In genomic region chr14:48598458-48598857, GRCh38 we compare ENCODE assay signal across 35 cellular contexts.
"Had no signal": no experiment of that assay in that cellular context is flagged by ENCODE, and none has a peak within 500 bp of the region (broad histone marks: within the 10 kb centered on the region; RNA-seq: fewer than 3 reads in every experiment).

No MANE protein-coding gene starts in this region.

- H3K27me3 Mint-ChIP-seq: activated CD4-positive, alpha-beta memory T cell treated with anti-CD3 and anti-CD28 coated beads for 36 hours; activated CD4-positive, alpha-beta T cell treated with anti-CD3 and anti-CD28 coated beads for 36 hours; activated CD4-positive, alpha-beta T cell treated with anti-CD3 and anti-CD28 coated beads, Interleukin-2, amount 10 ng/mL, durations not matched to agents 7 days and 5 days; activated CD8-positive, alpha-beta T cell treated with anti-CD3 and anti-CD28 coated beads for 36 hours; activated naive CD4-positive, alpha-beta T cell treated with anti-CD3 and anti-CD28 coated beads, Interleukin-2, amount 10 ng/mL, durations not matched to agents 7 days and 5 days; activated naive CD4-positive, alpha-beta T cell treated with anti-CD3 and anti-CD28 coated beads, Interleukin-2, amount 50 U/mL, for 24 hours; activated naive CD8-positive, alpha-beta T cell; activated naive CD8-positive, alpha-beta T cell treated with anti-CD3 and anti-CD28 coated beads, Interleukin-2, amount 10 ng/mL, durations not matched to agents 7 days and 5 days; activated naive CD8-positive, alpha-beta T cell treated with anti-CD3 and anti-CD28 coated beads, Interleukin-2, amount 50 U/mL, for 24 hours; activated T-cell treated with anti-CD3 and anti-CD28 coated beads, Interleukin-2, amount 50 U/mL, for 24 hours; brain; central memory CD8-positive, alpha-beta T cell had no signal

- H3K4me3 Mint-ChIP-seq: activated CD4-positive, alpha-beta memory T cell treated with anti-CD3 and anti-CD28 coated beads for 36 hours; activated CD4-positive, alpha-beta T cell treated with anti-CD3 and anti-CD28 coated beads for 36 hours; activated CD4-positive, alpha-beta T cell treated with anti-CD3 and anti-CD28 coated beads, Interleukin-2, amount 10 ng/mL, durations not matched to agents 7 days and 5 days; activated CD8-positive, alpha-beta T cell treated with anti-CD3 and anti-CD28 coated beads for 36 hours; activated naive CD4-positive, alpha-beta T cell treated with anti-CD3 and anti-CD28 coated beads, Interleukin-2, amount 10 ng/mL, durations not matched to agents 7 days and 5 days; activated naive CD4-positive, alpha-beta T cell treated with anti-CD3 and anti-CD28 coated beads, Interleukin-2, amount 50 U/mL, for 24 hours; activated naive CD8-positive, alpha-beta T cell; activated naive CD8-positive, alpha-beta T cell treated with anti-CD3 and anti-CD28 coated beads, Interleukin-2, amount 10 ng/mL, durations not matched to agents 7 days and 5 days; activated naive CD8-positive, alpha-beta T cell treated with anti-CD3 and anti-CD28 coated beads, Interleukin-2, amount 50 U/mL, for 24 hours; activated T-cell treated with anti-CD3 and anti-CD28 coated beads, Interleukin-2, amount 50 U/mL, for 24 hours; brain; central memory CD8-positive, alpha-beta T cell; T-helper 1 cell treated with Interleukin-12 subunit alpha and Interleukin-12 subunit beta and Interleukin-4 antibody, amounts not matched to agents 30 μg/mL and 1 μg/mL, for 36 hours; T-helper 2 cell treated with Interferon-gamma antibody and Interleukin-4, amounts not matched to agents 5 μg/mL and 100 μg/mL, for 36 hours; WTC11 had no signal

- H3K36me3 Mint-ChIP-seq: activated CD4-positive, alpha-beta memory T cell treated with anti-CD3 and anti-CD28 coated beads for 36 hours; activated naive CD4-positive, alpha-beta T cell treated with anti-CD3 and anti-CD28 coated beads, Interleukin-2, amount 10 ng/mL, durations not matched to agents 7 days and 5 days; activated naive CD4-positive, alpha-beta T cell treated with anti-CD3 and anti-CD28 coated beads, Interleukin-2, amount 50 U/mL, for 24 hours; activated naive CD8-positive, alpha-beta T cell; activated naive CD8-positive, alpha-beta T cell treated with anti-CD3 and anti-CD28 coated beads, Interleukin-2, amount 10 ng/mL, durations not matched to agents 7 days and 5 days; brain had no signal

- H3K9me3 ChIP-seq: ascending aorta, colonic mucosa had no signal

- H3K27ac Mint-ChIP-seq: activated CD4-positive, alpha-beta memory T cell treated with anti-CD3 and anti-CD28 coated beads for 36 hours; activated CD4-positive, alpha-beta T cell treated with anti-CD3 and anti-CD28 coated beads for 36 hours; activated CD4-positive, alpha-beta T cell treated with anti-CD3 and anti-CD28 coated beads, Interleukin-2, amount 10 ng/mL, durations not matched to agents 7 days and 5 days; activated CD8-positive, alpha-beta T cell treated with anti-CD3 and anti-CD28 coated beads for 36 hours; activated naive CD4-positive, alpha-beta T cell treated with anti-CD3 and anti-CD28 coated beads, Interleukin-2, amount 10 ng/mL, durations not matched to agents 7 days and 5 days; activated naive CD4-positive, alpha-beta T cell treated with anti-CD3 and anti-CD28 coated beads, Interleukin-2, amount 50 U/mL, for 24 hours; activated naive CD8-positive, alpha-beta T cell; activated naive CD8-positive, alpha-beta T cell treated with anti-CD3 and anti-CD28 coated beads, Interleukin-2, amount 10 ng/mL, durations not matched to agents 7 days and 5 days; activated naive CD8-positive, alpha-beta T cell treated with anti-CD3 and anti-CD28 coated beads, Interleukin-2, amount 50 U/mL, for 24 hours; activated T-cell treated with anti-CD3 and anti-CD28 coated beads, Interleukin-2, amount 50 U/mL, for 24 hours; activated T-helper 2 cell treated with anti-CD3 and anti-CD28 coated beads, Interferon-gamma antibody, Interleukin-2, Interleukin-4, amounts not matched to agents 10 μg/mL and 5 μg/mL and 100 μg/mL, durations not matched to agents 14 hours and 24 hours and 36 hours; brain; T-helper 1 cell treated with Interleukin-12 subunit alpha and Interleukin-12 subunit beta and Interleukin-4 antibody, amounts not matched to agents 30 μg/mL and 1 μg/mL, for 36 hours; T-helper 2 cell treated with Interferon-gamma antibody and Interleukin-4, amounts not matched to agents 5 μg/mL and 100 μg/mL, for 36 hours; WTC11 had no signal

- H3K4me1 ChIP-seq: ascending aorta, colonic mucosa had no signal

- H3K27me3 ChIP-seq: ascending aorta, cardiac muscle cell, colonic mucosa had no signal

- H3K36me3 ChIP-seq: ascending aorta, cardiac muscle cell, colonic mucosa, WERI-Rb-1 had no signal

- H3K27ac ChIP-seq: ascending aorta, cardiac muscle cell, colonic mucosa, WERI-Rb-1 had no signal

- H3K4me3 ChIP-seq: ascending aorta, cardiac muscle cell, colonic mucosa had no signal

- H3K9me3 Mint-ChIP-seq: activated CD4-positive, alpha-beta T cell treated with anti-CD3 and anti-CD28 coated beads, Interleukin-2, amount 10 ng/mL, durations not matched to agents 7 days and 5 days; activated naive CD4-positive, alpha-beta T cell treated with anti-CD3 and anti-CD28 coated beads, Interleukin-2, amount 50 U/mL, for 24 hours; activated naive CD8-positive, alpha-beta T cell treated with anti-CD3 and anti-CD28 coated beads, Interleukin-2, amount 10 ng/mL, durations not matched to agents 7 days and 5 days; activated naive CD8-positive, alpha-beta T cell treated with anti-CD3 and anti-CD28 coated beads, Interleukin-2, amount 50 U/mL, for 24 hours had no signal

- H3K4me1 Mint-ChIP-seq: activated CD4-positive, alpha-beta T cell treated with anti-CD3 and anti-CD28 coated beads for 36 hours; activated CD4-positive, alpha-beta T cell treated with anti-CD3 and anti-CD28 coated beads, Interleukin-2, amount 10 ng/mL, durations not matched to agents 7 days and 5 days; activated naive CD4-positive, alpha-beta T cell treated with anti-CD3 and anti-CD28 coated beads, Interleukin-2, amount 10 ng/mL, durations not matched to agents 7 days and 5 days; activated naive CD4-positive, alpha-beta T cell treated with anti-CD3 and anti-CD28 coated beads, Interleukin-2, amount 50 U/mL, for 24 hours; activated naive CD8-positive, alpha-beta T cell treated with anti-CD3 and anti-CD28 coated beads, Interleukin-2, amount 10 ng/mL, durations not matched to agents 7 days and 5 days; activated naive CD8-positive, alpha-beta T cell treated with anti-CD3 and anti-CD28 coated beads, Interleukin-2, amount 50 U/mL, for 24 hours; brain; central memory CD8-positive, alpha-beta T cell; WTC11 had no signal

- DNase-seq: activated CD4-positive, alpha-beta memory T cell treated with anti-CD3 and anti-CD28 coated beads for 36 hours; activated CD4-positive, alpha-beta T cell treated with anti-CD3 and anti-CD28 coated beads for 1 hour; activated CD4-positive, alpha-beta T cell treated with anti-CD3 and anti-CD28 coated beads for 36 hours; activated CD4-positive, alpha-beta T cell treated with anti-CD3 and anti-CD28 coated beads for 48 hours; activated CD4-positive, alpha-beta T cell treated with anti-CD3 and anti-CD28 coated beads, Interleukin-2, amount 10 ng/mL, durations not matched to agents 7 days and 5 days; activated CD4-positive, CD25-positive, alpha-beta regulatory T cell; activated CD8-positive, alpha-beta memory T cell treated with anti-CD3 and anti-CD28 coated beads, Interleukin-2, amount 50 U/mL, for 4 hours; activated CD8-positive, alpha-beta T cell treated with anti-CD3 and anti-CD28 coated beads for 36 hours; activated effector memory CD4-positive, alpha-beta T cell treated with Interleukin-2 at 50 U/mL for 16 hours; activated gamma-delta T cell; activated naive CD4-positive, alpha-beta T cell treated with anti-CD3 and anti-CD28 coated beads, Interleukin-2, amount 10 ng/mL, durations not matched to agents 7 days and 5 days; activated naive CD4-positive, alpha-beta T cell treated with Interleukin-2 at 50 U/mL for 16 hours; activated naive CD8-positive, alpha-beta T cell treated with anti-CD3 and anti-CD28 coated beads, Interleukin-2, amount 10 ng/mL, durations not matched to agents 7 days and 5 days; activated naive CD8-positive, alpha-beta T cell treated with anti-CD3 and anti-CD28 coated beads, Interleukin-2, amount 50 U/mL, for 24 hours; activated T-cell treated with anti-CD3 and anti-CD28 coated beads for 4 hours; activated T-cell treated with anti-CD3 and anti-CD28 coated beads, Interleukin-2, amount 50 U/mL, for 24 hours; activated T-cell treated with anti-CD3 and anti-CD28 coated beads, Interleukin-2, amount 50 U/mL, for 48 hours; amygdala; anterior cingulate cortex; caudate nucleus; cerebellar nuclear complex; colonic mucosa; T-helper 2 cell; T-helper 9 cell; WERI-Rb-1 had no signal
